ENCODE assay signal across 26 cellular contexts in genomic region chr11:127818625-127819024, GRCh38.
"Had no signal": no experiment of that assay in that cellular context is flagged by ENCODE, and none has a peak within 500 bp of the region (broad histone marks: within the 10 kb centered on the region; RNA-seq: fewer than 3 reads in every experiment).

No MANE protein-coding gene starts in this region.

- H3K27me3 ChIP-seq: SJCRH30 had no signal

- DNase-seq: IMR-90; Kasumi-1; NCI-H1092; NCI-H1105 treated with DMSO at 0.1 percent for 48 hours; NCI-H1417 treated with DMSO at 0.1 percent for 48 hours; NCI-H146; NCI-H1694 treated with DMSO at 0.1 percent for 48 hours; NCI-H1930; NCI-H2081; NCI-H2107; NCI-H226; NCI-H446; NCI-H510A; NCI-H524 treated with DMSO at 0.1 percent for 48 hours; NCI-H69; NCI-H774; NK-92 treated with Interleukin-12 subunit alpha and Interleukin-12 subunit beta, amount 100 ng/mL, for 24 hours; PC-3; SHP77 treated with DMSO at 0.1 percent for 48 hours; SJCRH30 had no signal

- H3K4me2 ChIP-seq: KMS-11 had no signal

- H3K4me1 ChIP-seq: SJCRH30 had no signal

- ATAC-seq: HepG2, K562, Panc1, PC-3, Right ventricle myocardium inferior, SK-N-SH treated with all-trans-retinoic acid at 6 μM for 48 hours had no signal

- H3K27ac ChIP-seq: KMS-11, SJCRH30 had no signal

- H3K4me3 ChIP-seq: K562, SJCRH30 had no signal

- H3K9me3 ChIP-seq: SJCRH30 had no signal

- H3K36me3 ChIP-seq: SJCRH30 had no signal

- H3K9ac ChIP-seq: KMS-11 had no signal
